Comparison of ENCODE assay signal across 14 cellular contexts in the genomic region with DNA sequence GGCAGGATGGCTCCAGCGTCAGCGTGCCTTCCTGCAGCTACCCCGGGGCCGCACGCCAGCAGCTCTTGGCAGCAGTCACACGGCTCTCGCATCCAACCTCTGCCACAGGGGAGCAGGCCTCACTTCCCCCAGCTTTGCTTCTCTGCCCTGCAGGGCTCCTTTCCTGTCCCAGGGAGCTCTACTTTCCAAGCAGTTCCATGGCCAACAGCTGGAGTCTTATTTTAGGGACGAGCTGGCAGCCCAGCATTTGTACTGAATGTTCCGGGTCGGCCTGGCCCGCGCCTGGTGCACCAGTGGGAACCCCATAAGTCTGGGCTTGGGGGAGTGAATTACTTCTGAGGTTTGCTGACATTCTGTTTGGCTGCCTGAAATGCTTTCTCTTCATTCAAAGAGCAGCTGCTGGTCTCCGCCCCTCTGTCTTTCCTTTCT. TPM values are rescaled to one million over a fixed set of nuclear protein-coding genes. Genes with fewer than 3 reads are reported as not detected.
DNase-seq lines count a peak whose midpoint lies in the region; ATAC-seq, FAIRE-seq and TF ChIP-seq lines count a peak whose summit lies in the region.
"Had no signal": no experiment of that assay in that cellular context is flagged by ENCODE, and none has a peak within 500 bp of the region (broad histone marks: within the 10 kb centered on the region; RNA-seq: fewer than 3 reads in every experiment).

No MANE protein-coding gene starts in this region.

- no peaks in the 10 kb centered on the region for H3K36me3 ChIP-seq in upper lobe of right lung

- intact Hi-C loops in Right ventricle myocardium superior (cut with DNase I), result no loop called here
- intact Hi-C loops in upper lobe of right lung (cut with DNase I), result no loop called here

- H3K27me3 ChIP-seq in upper lobe of right lung, result no peaks in the 10 kb centered on the region

- FAIRE-seq in urothelium cell line (lab: Jason Lieb, UNC), result no peak
- FAIRE-seq: K562 had no signal

- peak overlapping the region; percentile 56 for H3K27ac ChIP-seq in upper lobe of right lung

- no peak for TF ChIP-seq CTCF in upper lobe of right lung (IDR thresholded peaks at IDR 0.05)

- no peak overlapping the region for H3K4me3 ChIP-seq in upper lobe of right lung
- H3K4me3 ChIP-seq: K562 had no signal

- no peaks in the 10 kb centered on the region for H3K9me3 ChIP-seq in upper lobe of right lung

- ATAC-seq in Right ventricle myocardium superior (ENCODE audit: poor library complexity) (peak; percentile 91), upper lobe of right lung (peak; percentile 43), GM21526 (IDR thresholded peaks at IDR 0.05; ENCODE audit: low FRiP score, unreplicated experiment) (no peak), GM18861 (IDR thresholded peaks at IDR 0.05; ENCODE audit: unreplicated experiment) (no peak)
- ATAC-seq: K562 had no signal

- peak; percentile 49 for DNase-seq in NCI-H1092 treated with DMSO at 0.1 percent for 48 hours (lab: John Stamatoyannopoulos, UW)
- no peak for DNase-seq in NCI-H1092 (lab: John Stamatoyannopoulos, UW)
- peak; percentile 90 for DNase-seq in Right ventricle myocardium superior
- peak; percentile 56 for DNase-seq in occipital lobe (lab: John Stamatoyannopoulos, UW)
- DNase-seq in upper lobe of right lung, result no peak
- DNase-seq in urothelium cell line (ENCODE audit: low spot score), result no peak
- DNase-seq: 8988T; activated B cell treated with CpG ODN at 0.5 μM for 24 hours; EL; natural killer cell; stimulated activated CD4-positive, alpha-beta T cell treated with anti-CD3 and anti-CD28 coated beads, Interleukin-4, amount 100 ng/mL, for 1 hour had no signal

- H3K4me1 ChIP-seq in upper lobe of right lung, result peaks cover 28% of the 10 kb centered on the region

RNA-seq across cellular contexts. Expression of a gene that starts 34.6 kb away (rescaled TPM):
- total RNA-seq in Right ventricle myocardium superior, result 48.9 TPM
- 5.6 TPM for total RNA-seq in occipital lobe
- 19.8 TPM for total RNA-seq in upper lobe of right lung

Comparison
In these comparisons a context has a peak if more than half of its experiments do, and no peak if none do; other contexts are left out.
1. DNase-seq: peak in NCI-H1092 treated with DMSO at 0.1 percent for 48 hours (single experiment), Right ventricle myocardium superior (single experiment) and occipital lobe (single experiment); none in NCI-H1092 (single experiment), upper lobe of right lung (single experiment) and urothelium cell line (single experiment).
2. ATAC-seq: peak in Right ventricle myocardium superior (single experiment) and upper lobe of right lung (single experiment); none in GM21526 (single experiment) and GM18861 (single experiment).